In genomic region chr11:35126879-35127576, GRCh38 we compare ENCODE assay signal across 15 cellular contexts. TPM values are rescaled to one million over a fixed set of nuclear protein-coding genes. Genes with fewer than 3 reads are reported as not detected.
A peak's percentile ranks its signal among the peaks of the same experiment; 100 is the strongest.
DNase-seq lines count a peak whose midpoint lies in the region; ATAC-seq, FAIRE-seq and TF ChIP-seq lines count a peak whose summit lies in the region.
"Had no signal": no experiment of that assay in that cellular context is flagged by ENCODE, and none has a peak within 500 bp of the region (broad histone marks: within the 10 kb centered on the region; RNA-seq: fewer than 3 reads in every experiment).

No MANE protein-coding gene starts in this region.

- H3K27ac ChIP-seq in adrenal gland = no peak overlapping the region
- H3K27ac ChIP-seq: GM23248, VCaP had no signal

- peak; percentile 47; the same call in 1 of the 2 replicates for TF ChIP-seq POLR2A in GM12892 (IDR thresholded peaks at IDR 0.05; ENCODE audit: low read depth, low read length)
- TF ChIP-seq POLR2A in adrenal gland (IDR thresholded peaks at IDR 0.05) = no peak

- H3K36me3 Mint-ChIP-seq in CD14-positive monocyte = no peaks in the 10 kb centered on the region
- H3K36me3 Mint-ChIP-seq in central memory CD8-positive, alpha-beta T cell (ENCODE audit: insufficient read depth) = no peaks in the 10 kb centered on the region

- ATAC-seq in HG03432 (IDR thresholded peaks at IDR 0.05; ENCODE audit: unreplicated experiment) = peak; percentile 29
- ATAC-seq in central memory CD8-positive, alpha-beta T cell (replicated peaks; ENCODE audit: extremely low read depth, poor library complexity, severe bottlenecking) = no peak

- no peaks in the 10 kb centered on the region for H3K36me3 ChIP-seq in adrenal gland (replicated peaks in 1 of 2)

- H3K4me1 ChIP-seq in adrenal gland (replicated peaks in 1 of 2) = no peaks in the 10 kb centered on the region

- no peaks in the 10 kb centered on the region for H3K9me3 Mint-ChIP-seq in CD14-positive monocyte
- H3K9me3 Mint-ChIP-seq in central memory CD8-positive, alpha-beta T cell = no peaks in the 10 kb centered on the region

- 72 to 88% (median 76%) methylated on average over 5 of the region's 5 CpGs for WGBS in adrenal gland, 4 donors

- H3K9me3 ChIP-seq in adrenal gland (replicated peaks in 1 of 3) = no peaks in the 10 kb centered on the region
- H3K9me3 ChIP-seq: SK-N-SH had no signal

- H3K4me1 Mint-ChIP-seq in CD14-positive monocyte = peaks cover 3% of the 10 kb centered on the region
- H3K4me1 Mint-ChIP-seq in central memory CD8-positive, alpha-beta T cell = peaks cover 51% of the 10 kb centered on the region

- H3K4me3 Mint-ChIP-seq in CD14-positive monocyte = no peak overlapping the region
- H3K4me3 Mint-ChIP-seq in central memory CD8-positive, alpha-beta T cell = peak overlapping the region; percentile 47

- no peak overlapping the region for H3K4me3 ChIP-seq in adrenal gland
- H3K4me3 ChIP-seq: GM23248 had no signal

- no peaks in the 10 kb centered on the region for H3K27me3 ChIP-seq in adrenal gland

- peaks cover 3% of the 10 kb centered on the region in 3 donors for H3K27me3 Mint-ChIP-seq in CD14-positive monocyte (ENCODE audit: low read depth in 3 of 3)
- H3K27me3 Mint-ChIP-seq in central memory CD8-positive, alpha-beta T cell = no peaks in the 10 kb centered on the region

- TF ChIP-seq CTCF in CD14-positive monocyte (IDR thresholded peaks at IDR 0.05) = peak; percentile 13
- no peak for TF ChIP-seq CTCF in D721Med (IDR thresholded peaks at IDR 0.05; ENCODE audit: insufficient read depth, missing control alignments)
- TF ChIP-seq CTCF in adrenal gland (IDR thresholded peaks at IDR 0.05) = no peak

- no peak for DNase-seq in CD14-positive monocyte (ENCODE audit: low spot score)
- no peak for DNase-seq in GM12892 (ENCODE audit: insufficient read length)
- DNase-seq in central memory CD8-positive, alpha-beta T cell (ENCODE audit: low spot score in 2 of 2) = no peak
- no peak for DNase-seq in D721Med (ENCODE audit: insufficient read length, low spot score)
- no peak for DNase-seq in adrenal gland
- DNase-seq in COLO668 (lab: John Stamatoyannopoulos, UW; ENCODE audit: unreplicated experiment) = no peak
- DNase-seq: dermis blood vessel endothelial cell, NCI-H1417, NCI-H446, OCI-M1, SK-N-SH had no signal

- no peak overlapping the region for H3K27ac Mint-ChIP-seq in CD14-positive monocyte
- peak overlapping the region; percentile 87 for H3K27ac Mint-ChIP-seq in central memory CD8-positive, alpha-beta T cell (ENCODE audit: low read depth)
- H3K27ac Mint-ChIP-seq: progenitor cell of endocrine pancreas had no signal

- FAIRE-seq in GM12892 (lab: Jason Lieb, UNC) = peak; percentile 98
- no peak for FAIRE-seq in D721Med (lab: Jason Lieb, UNC)

- intact Hi-C loops in CD14-positive monocyte (cut with micrococcal nuclease) (no loop called here), adrenal gland (cut with DNase I) (no loop called here)

RNA-seq across cellular contexts. Expression of gene CD44, which starts 11.9 kb away (rescaled TPM):
- polyA plus RNA-seq in CD14-positive monocyte (100 to 1,000 TPM; 415 to 531 TPM), adrenal gland (10 to 100 TPM; 20.2 to 81.2 (median 32.5) TPM)
- polyA plus RNA-seq in GM12892 (2012; ENCODE audit: missing spikeins) = 449 TPM
- total RNA-seq in adrenal gland = 100 to 1,000 TPM in 2 of 8 donors, 10 to 100 TPM in 6; 65.3 to 110 (median 83.2) TPM

Comparison
In these comparisons a context has a peak if more than half of its experiments do, and no peak if none do; other contexts are left out.
1. RNA of gene CD44, which starts 11.9 kb away (polyA plus RNA-seq): 415 to 531 TPM in CD14-positive monocyte; 20.2 to 81.2 TPM in adrenal gland; every median in the first group is over 4 times any median in the second.